Comparison of ENCODE assay signal across 10 cellular contexts in the genomic region with DNA sequence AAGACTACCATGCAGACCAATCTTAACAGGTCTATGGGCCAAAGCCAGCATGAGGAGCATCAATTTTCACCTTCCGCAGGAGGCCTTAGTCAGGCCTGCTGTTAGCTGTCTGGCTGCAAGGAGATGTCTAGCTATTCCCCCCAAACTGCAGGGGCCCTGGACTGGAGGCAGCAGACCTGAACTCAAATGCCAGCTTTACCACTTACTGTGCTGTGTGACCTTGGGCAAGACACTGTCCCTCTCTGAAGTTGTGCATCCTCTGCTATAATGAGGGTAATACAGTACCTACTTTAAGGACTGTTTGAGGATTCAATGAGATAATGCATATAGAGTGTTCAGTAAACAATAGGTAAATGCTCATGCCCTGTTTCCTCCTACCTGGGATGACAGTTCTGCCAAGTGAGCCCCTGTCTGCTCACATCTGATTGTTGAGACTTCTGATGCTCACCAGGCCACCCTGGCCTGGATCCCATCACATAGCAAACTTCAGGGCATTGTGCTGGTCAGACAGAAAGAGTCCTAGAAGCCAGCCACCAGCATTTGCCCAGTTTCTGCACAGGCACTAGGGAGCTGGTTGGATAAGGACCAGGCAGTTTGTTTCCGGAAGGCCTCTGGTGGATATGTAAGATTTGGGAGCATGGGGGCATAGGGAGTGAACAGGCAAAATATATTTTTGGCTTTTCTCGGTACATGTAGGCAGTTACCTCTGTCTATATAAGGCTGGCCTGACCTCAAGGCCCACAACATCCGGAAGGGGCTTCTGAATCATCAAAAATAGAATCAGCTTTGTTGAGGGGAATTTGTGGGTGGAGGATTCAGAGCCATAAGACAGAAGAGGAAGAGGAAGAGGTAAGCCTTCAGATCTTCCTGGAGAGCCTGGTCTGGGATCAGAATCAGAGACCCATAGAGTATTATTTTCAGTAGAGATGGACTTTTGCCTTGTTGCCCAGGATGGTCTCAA. TPM values are rescaled to one million over a fixed set of nuclear protein-coding genes. Genes with fewer than 3 reads are reported as not detected.
A peak's percentile ranks its signal among the peaks of the same experiment; 100 is the strongest.
DNase-seq lines count a peak whose midpoint lies in the region; ATAC-seq and TF ChIP-seq lines count a peak whose summit lies in the region.
"Had no signal": no experiment of that assay in that cellular context is flagged by ENCODE, and none has a peak within 500 bp of the region (broad histone marks: within the 10 kb centered on the region; RNA-seq: fewer than 3 reads in every experiment).

No MANE protein-coding gene starts in this region.

- no peaks in the 10 kb centered on the region for H3K36me3 Mint-ChIP-seq in natural killer cell
- no peaks in the 10 kb centered on the region for H3K36me3 Mint-ChIP-seq in osteocyte (ENCODE audit: unreplicated experiment)

- DNase-seq in SKM-1 (lab: John Stamatoyannopoulos, UW; ENCODE audit: unreplicated experiment) (peak; percentile 61), natural killer cell (no peak), inferior parietal cortex (ENCODE audit: extremely low spot score) (no peak), HAP-1 (ENCODE audit: low spot score in 2 of 2) (no peak), osteocyte (ENCODE audit: extremely low spot score, unreplicated experiment) (no peak)
- no peak for DNase-seq in central memory CD4-positive, alpha-beta T cell

- H3K36me3 ChIP-seq in HAP-1 (replicated peaks), result no peaks in the 10 kb centered on the region

- H3K4me3 ChIP-seq in HAP-1, result no peak overlapping the region

- no peak for TF ChIP-seq CTCF in natural killer cell (IDR thresholded peaks at IDR 0.05)
- no peak for TF ChIP-seq CTCF in osteocyte (IDR thresholded peaks at IDR 0.05)

- ATAC-seq in GM18861 (IDR thresholded peaks at IDR 0.05; ENCODE audit: unreplicated experiment) (peak; percentile 60), HG02884 (IDR thresholded peaks at IDR 0.05; ENCODE audit: unreplicated experiment) (peak; percentile 82), natural killer cell (peak; percentile 60 to 89 (median 87))

- H3K27ac Mint-ChIP-seq in natural killer cell (peak overlapping the region; percentile 57 to 69), osteocyte (ENCODE audit: unreplicated experiment) (no peak overlapping the region)

- no peaks in the 10 kb centered on the region for H3K27me3 ChIP-seq in HAP-1 (ENCODE audit: low read depth)

- no peaks in the 10 kb centered on the region for H3K27me3 Mint-ChIP-seq in natural killer cell (ENCODE audit: low read depth in 2 of 2)
- H3K27me3 Mint-ChIP-seq in osteocyte (ENCODE audit: unreplicated experiment), result no peaks in the 10 kb centered on the region

- H3K4me3 Mint-ChIP-seq in natural killer cell (peak overlapping the region; percentile 77), osteocyte (ENCODE audit: unreplicated experiment) (no peak overlapping the region)

- no peaks in the 10 kb centered on the region for H3K4me1 ChIP-seq in HAP-1

- in situ Hi-C loops in HAP-1 (cut with MboI; ENCODE audit: low sequenced_read_pairs), result no loop called here

- peaks cover 21 to 22% of the 10 kb centered on the region in 2 donors for H3K4me1 Mint-ChIP-seq in natural killer cell
- peaks cover under 1% of the 10 kb centered on the region for H3K4me1 Mint-ChIP-seq in osteocyte (ENCODE audit: unreplicated experiment)

- intact Hi-C loops in natural killer cell (cut with micrococcal nuclease), result no loop called here

- H3K9me3 ChIP-seq in HAP-1, result no peaks in the 10 kb centered on the region

- H3K9me3 Mint-ChIP-seq in natural killer cell (no peaks in the 10 kb centered on the region), osteocyte (ENCODE audit: unreplicated experiment) (no peaks in the 10 kb centered on the region)

RNA-seq across cellular contexts. Expression of a gene that starts 2.3 kb away (rescaled TPM):
- not detected for total RNA-seq in natural killer cell
- not detected in 2 replicates for total RNA-seq in osteocyte
- total RNA-seq: fibroblast of lung, M059J had no signal

RNA-seq across cellular contexts. Expression of a gene that starts 39.4 kb away (rescaled TPM):
- total RNA-seq in natural killer cell, result under 1 TPM; 0.43 to 0.59 (median 0.43) TPM
- 3.7 and 4.7 TPM in 2 replicates for total RNA-seq in osteocyte
